Comparison of ENCODE assay signal across 16 cellular contexts in the genomic region with DNA sequence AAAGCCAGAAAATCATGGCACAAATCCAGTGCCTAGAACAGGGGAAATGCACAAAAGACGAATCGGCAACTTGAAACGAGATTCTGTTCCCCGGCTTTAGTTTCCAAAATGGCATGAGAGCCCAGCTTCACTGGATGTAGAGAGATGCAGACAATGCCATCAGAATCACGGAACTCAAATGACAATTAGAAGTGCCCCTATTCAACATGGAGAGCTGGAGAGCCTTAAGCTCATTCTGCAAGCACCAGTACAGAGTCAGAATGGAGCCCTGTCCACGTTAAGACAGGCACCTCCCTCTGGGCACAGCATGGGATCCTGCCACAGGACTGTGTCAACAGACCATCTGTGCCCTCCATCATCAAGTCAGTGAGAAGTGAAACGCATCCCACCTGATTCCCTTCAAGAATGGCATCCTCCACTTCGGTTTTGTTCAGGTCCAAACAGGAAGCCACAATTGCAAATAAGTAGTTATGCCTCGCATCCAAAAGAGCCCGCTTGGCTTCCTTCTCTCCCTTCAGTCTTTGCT.
DNase-seq lines count a peak whose midpoint lies in the region; ATAC-seq and TF ChIP-seq lines count a peak whose summit lies in the region.
"Had no signal": no experiment of that assay in that cellular context is flagged by ENCODE, and none has a peak within 500 bp of the region (broad histone marks: within the 10 kb centered on the region; RNA-seq: fewer than 3 reads in every experiment).

No MANE protein-coding gene starts in this region.

- no peak for ATAC-seq in GM18505 (IDR thresholded peaks at IDR 0.05; ENCODE audit: unreplicated experiment)
- ATAC-seq: activated naive CD4-positive, alpha-beta T cell treated with anti-CD3 and anti-CD28 coated beads, Interleukin-2, amount 50 U/mL, for 72 hours; GM12878; heart left ventricle; K562; left lobe of liver; stimulated activated effector memory CD8-positive, alpha-beta T cell treated with anti-CD3 and anti-CD28 coated beads, Interleukin-12 subunit alpha, Interleukin-12 subunit beta, amount 100 ng/mL, for 72 hours had no signal

- DNase-seq in DMS79 treated with DMSO at 0.1 percent for 48 hours (lab: John Stamatoyannopoulos, UW), result peak; percentile 89
- peak; percentile 74 for DNase-seq in NCI-H1105 (lab: John Stamatoyannopoulos, UW)
- DNase-seq in NCI-H446 treated with DMSO at 0.1 percent for 48 hours (lab: John Stamatoyannopoulos, UW), result peak; percentile 73
- DNase-seq in cerebellar cortex (ENCODE audit: low spot score), result peak; percentile 91
- DNase-seq in activated CD4-positive, CD25-positive, alpha-beta regulatory T cell treated with anti-CD3 and anti-CD28 coated beads, Interleukin-2, amount 50 U/mL, for 72 hours, result no peak
- no peak for DNase-seq in SIG-M5 treated with dmso at 0.1 percent for 504 hours (lab: John Stamatoyannopoulos, UW; ENCODE audit: unreplicated experiment)
- DNase-seq: activated CD4-positive, alpha-beta T cell treated with anti-CD3 and anti-CD28 coated beads for 4 hours; DMS153; heart left ventricle; testis had no signal

- TF ChIP-seq POLR2A in GM18505 (IDR thresholded peaks at IDR 0.05; ENCODE audit: borderline replicate concordance, extremely low read depth, insufficient read depth, insufficient read length), result no peak

Comparison
In these comparisons a context has a peak if more than half of its experiments do, and no peak if none do; other contexts are left out.
1. DNase-seq: peak in DMS79 treated with DMSO at 0.1 percent for 48 hours (single experiment), NCI-H1105 (single experiment), NCI-H446 treated with DMSO at 0.1 percent for 48 hours (single experiment) and cerebellar cortex (single experiment); none in activated CD4-positive, CD25-positive, alpha-beta regulatory T cell treated with anti-CD3 and anti-CD28 coated beads, Interleukin-2, amount 50 U/mL, for 72 hours (single experiment) and SIG-M5 treated with dmso at 0.1 percent for 504 hours (single experiment).